8 cellular contexts compared by ENCODE assay signal in the genomic region with DNA sequence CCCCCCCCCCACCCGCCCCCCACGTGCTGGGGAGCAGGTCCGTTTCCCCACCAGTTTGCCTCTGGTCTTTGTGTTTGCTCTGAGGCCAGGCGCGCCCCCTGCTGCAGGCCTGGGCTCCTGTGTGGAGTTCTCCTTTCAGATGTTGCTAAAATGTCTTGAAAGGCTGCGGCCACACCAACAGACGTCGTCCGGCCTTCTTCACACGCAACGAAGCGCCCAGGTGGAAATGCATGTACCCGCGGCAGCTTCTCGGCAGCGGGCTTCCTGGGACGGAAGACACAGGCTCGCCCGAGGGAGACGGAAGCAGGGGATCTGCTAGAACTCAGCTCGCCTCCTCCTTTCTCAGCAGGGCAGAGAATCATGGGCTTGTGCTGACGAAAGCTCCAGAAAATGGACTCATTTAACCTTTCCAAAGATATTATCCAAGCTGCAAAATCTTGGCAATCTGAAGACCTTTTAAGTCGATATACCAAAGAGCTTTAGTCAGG.
DNase-seq lines count a peak whose midpoint lies in the region; ATAC-seq and TF ChIP-seq lines count a peak whose summit lies in the region.

No MANE protein-coding gene starts in this region.

- H3K27me3 ChIP-seq in IMR-90 (ENCODE audit: control insufficient read depth, insufficient read depth, low read length) (no peaks in the 10 kb centered on the region), WERI-Rb-1 (ENCODE audit: insufficient read depth, low read depth, severe bottlenecking) (no peaks in the 10 kb centered on the region), duodenal mucosa (ENCODE audit: control insufficient read depth in 1 of 2, insufficient read depth in 2 of 2, low read length in 2 of 2) (no peaks in the 10 kb centered on the region), left lung (no peaks in the 10 kb centered on the region)

- TF ChIP-seq RAD21 in IMR-90 (IDR thresholded peaks at IDR 0.05; ENCODE audit: low read length), result peak; percentile 62

- intact Hi-C loops in IMR-90 (cut with micrococcal nuclease) (loop anchor here (1.0 to 5.0 kb wide), 3 partner anchors 67 to 221 kb away; no protein-coding TSS in a partner anchor), left lung (cut with DNase I) (no loop called here)

- H2BK20ac ChIP-seq in IMR-90 (ENCODE audit: low read depth, low read length), result no peak overlapping the region

- in situ Hi-C loops in IMR-90 (cut with MboI; ENCODE audit: low sequenced_read_pairs), result loop anchor here (5.0 kb wide), 1 partner anchor 218 kb away; no protein-coding TSS in a partner anchor

- H3K9ac ChIP-seq in IMR-90 (ENCODE audit: low read depth, low read length) (peak overlapping the region; percentile 69), duodenal mucosa (ENCODE audit: low read depth in 1 of 2, low read length in 2 of 2) (no peak overlapping the region)

- H3K18ac ChIP-seq in IMR-90 (ENCODE audit: low read depth, low read length), result no peak overlapping the region; the same call in 1 of the 2 replicates

- H3K36me3 ChIP-seq in IMR-90 (ENCODE audit: control insufficient read depth, insufficient read depth, low read length), result no peaks in the 10 kb centered on the region
- no peaks in the 10 kb centered on the region for H3K36me3 ChIP-seq in WERI-Rb-1
- H3K36me3 ChIP-seq in duodenal mucosa (ENCODE audit: control insufficient read depth in 1 of 2, insufficient read depth in 2 of 2, low read length in 2 of 2), result no peaks in the 10 kb centered on the region
- no peaks in the 10 kb centered on the region for H3K36me3 ChIP-seq in left lung

- POLR2A ChIA-PET in IMR-90 (lab: Charles Lee; ENCODE audit: unreplicated experiment), result no interaction called here

- peak overlapping the region; percentile 18 to 88; a peak in 3 of 4 replicates for H4K8ac ChIP-seq in IMR-90 (ENCODE audit: low read depth in 2 of 2, low read length in 2 of 2)

- WGBS in IMR-90 (ENCODE audit: extremely low coverage in 2 of 2, insufficient read length in 1 of 2), 2 experiments, result 0% methylated on average over 6 of the region's 23 CpGs; no CpG with 5 or more reads in 1 of the 2 experiments

- H4K5ac ChIP-seq in IMR-90 (ENCODE audit: low read depth, low read length), result peak overlapping the region; percentile 10; the same call in 1 of the 2 replicates

- CTCF ChIA-PET in IMR-90 (lab: Yijun Ruan, JAX), result interaction anchor here (0.6 to 1.8 kb wide), 3 partner anchors 68 to 123 kb away, joined by 3 to 6 read pairs (median 4); no protein-coding TSS in a partner anchor

- H3K4me2 ChIP-seq in IMR-90 (ENCODE audit: low read depth, low read length), result peak overlapping the region; percentile 71

- H3K9me3 ChIP-seq in IMR-90 (ENCODE audit: control insufficient read depth, insufficient read depth, low read length) (no peaks in the 10 kb centered on the region), WERI-Rb-1 (ENCODE audit: severe bottlenecking) (no peaks in the 10 kb centered on the region), duodenal mucosa (ENCODE audit: control insufficient read depth in 1 of 2, low read length in 2 of 2) (no peaks in the 10 kb centered on the region), left lung (no peaks in the 10 kb centered on the region)

- no peaks in the 10 kb centered on the region for H3K9me1 ChIP-seq in IMR-90 (ENCODE audit: insufficient read depth, low read length)

- TF ChIP-seq CTCF in IMR-90 (conservative IDR thresholded peaks at IDR 0.05; ENCODE audit: low read depth, low read length) (peak; percentile 66), WERI-Rb-1 (IDR thresholded peaks at IDR 0.05; ENCODE audit: low read depth, low read length) (peak; percentile 59), left lung (IDR thresholded peaks at IDR 0.05) (peak in 1 of 2 donors; percentile 41)

- no peak overlapping the region for H2BK15ac ChIP-seq in IMR-90 (ENCODE audit: low read depth, low read length)

- no peak overlapping the region for H3K56ac ChIP-seq in IMR-90 (ENCODE audit: extremely low read depth, insufficient read depth, low read length)

- ATAC-seq in GM21526 (IDR thresholded peaks at IDR 0.05; ENCODE audit: low FRiP score, unreplicated experiment) (peak; percentile 87), IMR-90 (ENCODE audit: low read depth) (peak; percentile 88), left lung (peak; percentile 83)

- DNase-seq in DMS53 (lab: John Stamatoyannopoulos, UW), result peak; percentile 89
- DNase-seq in IMR-90, result peak; percentile 77
- peak; percentile 85 for DNase-seq in WERI-Rb-1
- peak; percentile 74 to 90 for DNase-seq in left lung
- DNase-seq in stimulated activated CD4-positive, alpha-beta T cell treated with anti-CD3 and anti-CD28 coated beads, TNF-alpha, amount 100 ng/mL, for 24 hours (ENCODE audit: low read depth in 3 of 3), result peak in 2 of 3 experiments; percentile 3 to 11
- no peak for DNase-seq in ecto neural progenitor cell (ENCODE audit: low spot score)

- H4K91ac ChIP-seq in IMR-90 (ENCODE audit: insufficient read depth, low read depth, low read length), result peak overlapping the region; percentile 2; the same call in 1 of the 2 replicates

- H3K4ac ChIP-seq in IMR-90 (ENCODE audit: low read depth, low read length), result 0 out of 2 replicates have a peak overlapping the region, but pooled peaks have one; percentile 14

- no TSS peak for BruUV-seq in IMR-90 (replicated peaks; lab: Mats Ljungman, UMichigan)

- H3K4me1 ChIP-seq in IMR-90 (ENCODE audit: control insufficient read depth, insufficient read depth, low read length) (peaks cover 19% of the 10 kb centered on the region), duodenal mucosa (ENCODE audit: control insufficient read depth in 1 of 2, insufficient read depth in 2 of 2, low read length in 2 of 2) (peaks cover 6 to 14% of the 10 kb centered on the region in 2 donors), left lung (peaks cover 14 to 36% of the 10 kb centered on the region in 2 donors)

- H3K23ac ChIP-seq in IMR-90 (ENCODE audit: low read depth, low read length), result no peak overlapping the region

- H2BK5ac ChIP-seq in IMR-90 (ENCODE audit: low read depth, low read length, poor library complexity, severe bottlenecking), result no peak overlapping the region

- no peaks in the 10 kb centered on the region for H4K20me1 ChIP-seq in IMR-90 (ENCODE audit: insufficient read depth, low read length)

- H2AK5ac ChIP-seq in IMR-90 (ENCODE audit: low read depth, low read length), result no peak overlapping the region

- no peak overlapping the region for H2AK9ac ChIP-seq in IMR-90 (replicated peaks; ENCODE audit: low read depth, low read length, poor library complexity)

- dilution Hi-C loops in IMR-90 (cut with HindIII; ENCODE audit: low sequenced_read_pairs, unreplicated experiment), result no loop called here

- peak overlapping the region; percentile 11; the same call in 1 of the 2 replicates for H3K14ac ChIP-seq in IMR-90 (replicated peaks; ENCODE audit: low read depth, low read length)

- peak overlapping the region; percentile 84 for H2AFZ ChIP-seq in IMR-90 (replicated peaks; ENCODE audit: low read length, poor library complexity)

- no peaks in the 10 kb centered on the region for H3K79me1 ChIP-seq in IMR-90 (ENCODE audit: low read depth in 1 of 2, low read length in 2 of 2)

- H3K4me3 ChIP-seq in IMR-90 (ENCODE audit: insufficient read depth, low read depth, low read length) (peak overlapping the region; percentile 15; the same call in 1 of the 2 replicates), WERI-Rb-1 (ENCODE audit: low read depth, low read length) (peak overlapping the region; percentile 8), duodenal mucosa (ENCODE audit: low read depth in 1 of 2, low read length in 2 of 2) (peak overlapping the region; percentile 45 to 63), left lung (peak overlapping the region; percentile 28 to 38)

- no peak overlapping the region for H2BK120ac ChIP-seq in IMR-90 (ENCODE audit: low read depth, low read length)

- H3K27ac ChIP-seq in IMR-90 (ENCODE audit: insufficient read depth, low read length) (peak overlapping the region; percentile 55), WERI-Rb-1 (peak overlapping the region; percentile 83), duodenal mucosa (ENCODE audit: low read depth, low read length) (no peak overlapping the region), left lung (peak overlapping the region; percentile 74 to 81)

- TF ChIP-seq POLR2A in IMR-90 (IDR thresholded peaks at IDR 0.05; ENCODE audit: low read depth, low read length), result no peak

TF ChIP-seq in IMR-90, 13 proteins besides CTCF, POLR2A, EP300 and RAD21:
- TF ChIP-seq RCOR1 (IDR thresholded peaks at IDR 0.05; ENCODE audit: insufficient replicate concordance, low read length), result no peak
- no peak for TF ChIP-seq MAFK (IDR thresholded peaks at IDR 0.05; ENCODE audit: low read depth, low read length)
- TF ChIP-seq SMC3 (IDR thresholded peaks at IDR 0.05; ENCODE audit: low read depth, low read length), result peak; percentile 60
- TF ChIP-seq MAZ (IDR thresholded peaks at IDR 0.05; ENCODE audit: borderline replicate concordance, low read depth, low read length), result no peak
